9 cellular contexts compared by ENCODE assay signal in the genomic region with DNA sequence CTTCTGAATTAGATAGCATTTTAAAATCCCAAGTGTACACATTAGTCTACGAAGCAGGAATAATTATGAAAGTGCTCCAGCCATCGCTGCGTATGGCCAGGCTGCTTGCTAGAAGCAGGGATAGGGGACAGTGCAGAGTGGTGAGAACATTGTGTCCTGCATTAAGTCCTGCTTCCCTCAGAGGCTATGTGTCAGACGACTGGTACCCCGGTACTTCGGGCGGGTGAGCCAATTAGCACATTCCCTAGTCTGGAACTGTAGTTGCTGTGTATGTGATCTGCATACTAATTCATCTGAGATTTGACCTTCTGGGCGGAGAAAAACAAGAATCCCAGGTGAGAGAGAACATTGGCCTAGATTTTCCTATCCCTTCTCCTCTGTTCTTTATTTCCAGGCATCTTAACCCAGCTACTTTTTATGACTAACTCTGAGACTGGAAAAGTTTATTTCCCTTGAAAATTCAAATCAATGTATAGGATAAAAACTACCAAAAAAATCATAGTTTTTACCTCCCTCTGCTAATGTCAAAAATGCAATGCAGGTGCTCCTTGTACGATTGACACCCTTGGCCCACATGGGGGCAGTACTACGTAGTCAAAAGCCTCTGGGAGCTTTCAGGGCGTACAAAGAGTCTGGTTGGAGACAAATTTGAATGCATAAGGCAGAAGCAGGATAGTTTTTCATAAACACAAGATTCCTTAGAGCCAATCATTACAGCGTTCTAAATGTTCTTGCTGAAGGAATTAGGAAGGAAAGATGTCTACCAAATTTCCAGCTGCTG.
DNase-seq lines count a peak whose midpoint lies in the region; ATAC-seq and TF ChIP-seq lines count a peak whose summit lies in the region.
"Had no signal": no experiment of that assay in that cellular context is flagged by ENCODE, and none has a peak within 500 bp of the region (broad histone marks: within the 10 kb centered on the region; RNA-seq: fewer than 3 reads in every experiment).

No MANE protein-coding gene starts in this region.

- H2AFZ ChIP-seq in hepatocyte, result no peak overlapping the region

- H3K4me3 ChIP-seq in SJCRH30, result no peak overlapping the region
- no peak overlapping the region for H3K4me3 ChIP-seq in hepatocyte
- H3K4me3 ChIP-seq in tibial nerve, result no peak overlapping the region

- 55% methylated on average over 12 of the region's 12 CpGs for WGBS in hepatocyte (ENCODE audit: low lambda C conversion rate, missing lambda C conversion rate)
- 57 to 58% methylated on average over 12 of the region's 12 CpGs for WGBS in tibial nerve, 2 donors

- H3K79me2 ChIP-seq in hepatocyte, result no peaks in the 10 kb centered on the region

- H3K36me3 ChIP-seq in SJCRH30 (no peaks in the 10 kb centered on the region), hepatocyte (replicated peaks; ENCODE audit: insufficient read depth, low read depth) (no peaks in the 10 kb centered on the region), tibial nerve (no peaks in the 10 kb centered on the region)

- H3K27ac ChIP-seq in SJCRH30 (no peak overlapping the region), hepatocyte (no peak overlapping the region), tibial nerve (no peak overlapping the region)

- ATAC-seq in HG02973 (IDR thresholded peaks at IDR 0.05; ENCODE audit: unreplicated experiment) (no peak), GM21529 (IDR thresholded peaks at IDR 0.05; ENCODE audit: unreplicated experiment) (no peak)
- ATAC-seq: right cardiac atrium had no signal

- TF ChIP-seq POLR2A in tibial nerve (IDR thresholded peaks at IDR 0.05), result no peak

- TF ChIP-seq CTCF in LNCAP (IDR thresholded peaks at IDR 0.05) (peak; percentile 87), hepatocyte (IDR thresholded peaks at IDR 0.05; ENCODE audit: poor library complexity) (peak; percentile 71), tibial nerve (IDR thresholded peaks at IDR 0.05) (peak in 3 of 5 experiments; percentile 5 to 31 (median 11))

- no peaks in the 10 kb centered on the region for H3K9me3 ChIP-seq in SJCRH30 (replicated peaks)
- no peaks in the 10 kb centered on the region for H3K9me3 ChIP-seq in hepatocyte (ENCODE audit: low read depth)
- H3K9me3 ChIP-seq in tibial nerve, result no peaks in the 10 kb centered on the region

- H3K4me2 ChIP-seq in hepatocyte, result no peak overlapping the region

- no peaks in the 10 kb centered on the region for H3K9me2 ChIP-seq in hepatocyte (replicated peaks; ENCODE audit: insufficient read depth)

- DNase-seq in C1 segment of cervical spinal cord (lab: John Stamatoyannopoulos, UW) (peak in 11 of 14 donors; percentile 2 to 47 (median 23)), SJCRH30 (peak; percentile 10 to 55), hepatocyte (ENCODE audit: low spot score) (peak; percentile 72), tibial nerve (ENCODE audit: low spot score in 2 of 2) (no peak)
- DNase-seq in NK-92 treated with Interleukin-12 subunit alpha and Interleukin-12 subunit beta, amount 100 ng/mL, for 24 hours (lab: John Stamatoyannopoulos, UW), result no peak

- TF ChIP-seq EP300 in tibial nerve (IDR thresholded peaks at IDR 0.05), result no peak

- no peaks in the 10 kb centered on the region for H3K4me1 ChIP-seq in SJCRH30
- no peaks in the 10 kb centered on the region for H3K4me1 ChIP-seq in hepatocyte (ENCODE audit: insufficient read depth)
- H3K4me1 ChIP-seq in tibial nerve, result no peaks in the 10 kb centered on the region

- no peaks in the 10 kb centered on the region; the same call in 1 of the 2 replicates for H3K27me3 ChIP-seq in SJCRH30
- H3K27me3 ChIP-seq in hepatocyte, result no peaks in the 10 kb centered on the region
- no peaks in the 10 kb centered on the region for H3K27me3 ChIP-seq in tibial nerve

- H4K20me1 ChIP-seq in hepatocyte (ENCODE audit: insufficient read depth, poor library complexity, severe bottlenecking), result no peaks in the 10 kb centered on the region

Comparison
In these comparisons a context has a peak if more than half of its experiments do, and no peak if none do; other contexts are left out.
1. DNase-seq: peak in C1 segment of cervical spinal cord (11 of 14), SJCRH30 (2 of 2) and hepatocyte (single experiment); none in tibial nerve (0 of 2) and NK-92 treated with Interleukin-12 subunit alpha and Interleukin-12 subunit beta, amount 100 ng/mL, for 24 hours (single experiment).
2. CTCF ChIP-seq: peak in every context shown above with its lines; median percentile 87 in LNCAP; 71 in hepatocyte; 11 in tibial nerve.